ENCODE assay signal across 1 cellular context in genomic region chr6:26532699-26533523, GRCh38.
TF ChIP-seq lines count a peak whose summit lies in the region.

No MANE protein-coding gene starts in this region.

TF ChIP-seq in K562, 482 proteins besides CTCF, POLR2A, EP300 and RAD21 (continued from another document and continues in another):
- TF ChIP-seq STAT5B (CRISPR knock-in tag; IDR thresholded peaks at IDR 0.05) (no peak), JUND (IDR thresholded peaks at IDR 0.05; ENCODE audit: borderline replicate concordance, low read depth, low read length) (peak; percentile 68), JUND (tag; IDR thresholded peaks at IDR 0.05; ENCODE audit: borderline replicate concordance, low read depth, low read length) (no peak; the same call in 2 of the 3 replicates), TRIM25 (IDR thresholded peaks at IDR 0.05; ENCODE audit: borderline replicate concordance) (no peak), POLR3A (IDR thresholded peaks at IDR 0.05; ENCODE audit: borderline replicate concordance, extremely low read depth, insufficient read depth, insufficient read length) (peak; percentile 99), TBL1XR1 (IDR thresholded peaks at IDR 0.05; ENCODE audit: low read length in 2 of 2) (peak; percentile 67 to 97; a peak in 3 of 4 replicates), ELK1 (CRISPR knock-in tag; IDR thresholded peaks at IDR 0.05) (no peak), MEF2A (IDR thresholded peaks at IDR 0.05; ENCODE audit: control insufficient read depth, low read depth, low read length) (no peak), RAD51 (IDR thresholded peaks at IDR 0.05; ENCODE audit: borderline replicate concordance, low read depth) (peak; percentile 38; the same call in 1 of the 2 replicates), ZNF263 (CRISPR knock-in tag; IDR thresholded peaks at IDR 0.05; ENCODE audit: borderline replicate concordance) (peak; percentile 46; the same call in 1 of the 2 replicates), KDM5B (IDR thresholded peaks at IDR 0.05; ENCODE audit: insufficient replicate concordance, low read depth, low read length) (peak; percentile 69), ZC3H4 (CRISPR knock-in tag; IDR thresholded peaks at IDR 0.05; ENCODE audit: borderline replicate concordance) (no peak), MAFF (IDR thresholded peaks at IDR 0.05; ENCODE audit: low read length) (peak; percentile 7; the same call in 1 of the 2 replicates), BRF1 (IDR thresholded peaks at IDR 0.05; ENCODE audit: borderline replicate concordance, extremely low read depth, insufficient read length) (peak; percentile 69), TAF1 (IDR thresholded peaks at IDR 0.05; ENCODE audit: control insufficient read depth, extremely low read depth, insufficient read depth, low read length, severe bottlenecking) (no peak), MCM3 (IDR thresholded peaks at IDR 0.05) (no peak), RBM25 (IDR thresholded peaks at IDR 0.05; ENCODE audit: low read depth, low read length, severe bottlenecking) (peak; percentile 4), IRF1 (CRISPR knock-in tag; IDR thresholded peaks at IDR 0.05; ENCODE audit: borderline replicate concordance) (no peak), TCF7L2 (IDR thresholded peaks at IDR 0.05; ENCODE audit: low read depth, low read length) (no peak), ZNF280A (IDR thresholded peaks at IDR 0.05; ENCODE audit: low read depth, partially characterized antibody) (no peak), CCAR2 (IDR thresholded peaks at IDR 0.05; ENCODE audit: low read depth, low read length) (no peak), ZNF24 (IDR thresholded peaks at IDR 0.05) (peak; percentile 64; the same call in 1 of the 2 replicates), HCFC1 (IDR thresholded peaks at IDR 0.05; ENCODE audit: low read depth, low read length) (0 out of 2 replicates have a peak, but pooled peaks have one; percentile 44), ZNF431 (CRISPR knock-in tag; IDR thresholded peaks at IDR 0.05) (no peak), ZC3H11A (IDR thresholded peaks at IDR 0.05; ENCODE audit: low read depth, low read length) (no peak), IRF2 (CRISPR knock-in tag; IDR thresholded peaks at IDR 0.05) (no peak), RBM22 (IDR thresholded peaks at IDR 0.05; ENCODE audit: low read depth, low read length, poor library complexity, severe bottlenecking) (no peak), MNT (conservative IDR thresholded peaks at IDR 0.05) (peak; percentile 53 to 74), ZNF449 (CRISPR knock-in tag; IDR thresholded peaks at IDR 0.05) (no peak), CTCFL (IDR thresholded peaks at IDR 0.05; ENCODE audit: borderline replicate concordance, insufficient read depth, low read depth, low read length, poor library complexity, severe bottlenecking) (no peak), CHD1 (IDR thresholded peaks at IDR 0.05; ENCODE audit: low read length) (peak; percentile 26), ZBTB12 (CRISPR knock-in tag; IDR thresholded peaks at IDR 0.05) (no peak), ZNF76 (CRISPR knock-in tag; IDR thresholded peaks at IDR 0.05; ENCODE audit: borderline replicate concordance) (no peak), ATF4 (CRISPR knock-in tag; IDR thresholded peaks at IDR 0.05) (peak; percentile 53; the same call in 1 of the 2 replicates), PHTF2 (CRISPR knock-in tag; IDR thresholded peaks at IDR 0.05) (no peak), PCBP1 (IDR thresholded peaks at IDR 0.05; ENCODE audit: low read depth, low read length, poor library complexity, severe bottlenecking) (no peak), SLC30A9 (CRISPR knock-in tag; IDR thresholded peaks at IDR 0.05) (no peak), PPARD (CRISPR knock-in tag; IDR thresholded peaks at IDR 0.05) (no peak), PTTG1 (tag; IDR thresholded peaks at IDR 0.05; ENCODE audit: low read depth) (no peak), HOMEZ (CRISPR knock-in tag; IDR thresholded peaks at IDR 0.05) (no peak), TCF7 (IDR thresholded peaks at IDR 0.05; ENCODE audit: borderline replicate concordance) (no peak), BRF2 (IDR thresholded peaks at IDR 0.05; ENCODE audit: borderline replicate concordance, insufficient read depth, insufficient read length) (no peak), SPI1 (IDR thresholded peaks at IDR 0.05; ENCODE audit: borderline replicate concordance, low read depth, low read length) (no peak), PTBP1 (IDR thresholded peaks at IDR 0.05; ENCODE audit: low read depth, low read length) (no peak), RBM39 (optimal IDR thresholded peaks at IDR 0.05; ENCODE audit: low read depth, low read length) (peak; percentile 46), RFX5 (IDR thresholded peaks at IDR 0.05; ENCODE audit: low read depth, low read length) (peak; percentile 83; the same call in 1 of the 2 replicates), ZNF717 (CRISPR knock-in tag; IDR thresholded peaks at IDR 0.05) (no peak), ZNF584 (CRISPR knock-in tag; IDR thresholded peaks at IDR 0.05; ENCODE audit: low read depth) (no peak), BRD9 (IDR thresholded peaks at IDR 0.05; ENCODE audit: low read depth, partially characterized antibody) (peak; percentile 99), CEBPB (tag; IDR thresholded peaks at IDR 0.05) (no peak), TBP (optimal IDR thresholded peaks at IDR 0.05; ENCODE audit: low read depth, low read length) (peak; percentile 100)
